13 cellular contexts compared by ENCODE assay signal in genomic region chr12:106145539-106146447, GRCh38. TPM values are rescaled to one million over a fixed set of nuclear protein-coding genes. Genes with fewer than 3 reads are reported as not detected.
DNase-seq lines count a peak whose midpoint lies in the region; ATAC-seq and TF ChIP-seq lines count a peak whose summit lies in the region.
"Had no signal": no experiment of that assay in that cellular context is flagged by ENCODE, and none has a peak within 500 bp of the region (broad histone marks: within the 10 kb centered on the region; RNA-seq: fewer than 3 reads in every experiment).

No MANE protein-coding gene starts in this region.

- intact Hi-C loops in left colon (cut with DNase I, micrococcal nuclease) (no loop called here), A673 (cut with micrococcal nuclease; ENCODE audit: unreplicated experiment) (no loop called here)

- no peak overlapping the region for H3K4me3 ChIP-seq in A673 (ENCODE audit: low read depth, low read length, poor library complexity, severe bottlenecking)
- H3K4me3 ChIP-seq: lower lobe of right lung had no signal

- ATAC-seq in left colon, result peak; percentile 85
- ATAC-seq: lower lobe of right lung had no signal

- H3K4me1 ChIP-seq in A673 (ENCODE audit: insufficient read depth, low read length, poor library complexity, severe bottlenecking), result no peaks in the 10 kb centered on the region

- H3K27ac ChIP-seq in cingulate gyrus (ENCODE audit: low read depth, low read length), result peak overlapping the region; percentile 67
- peak overlapping the region; percentile 25 for H3K27ac ChIP-seq in temporal lobe (ENCODE audit: low read depth, low read length)
- H3K27ac ChIP-seq in A673 (ENCODE audit: low read depth, low read length, poor library complexity, severe bottlenecking), result no peak overlapping the region
- H3K27ac ChIP-seq: HL-60, lower lobe of right lung had no signal

- DNase-seq in NCI-H1092 treated with DMSO at 0.1 percent for 48 hours (lab: John Stamatoyannopoulos, UW), result peak; percentile 12
- DNase-seq in NCI-H1092 (lab: John Stamatoyannopoulos, UW), result no peak
- peak; percentile 81 to 83 for DNase-seq in left colon
- DNase-seq in glomerular visceral epithelial cell (ENCODE audit: extremely low spot score), result no peak
- no peak for DNase-seq in stimulated activated CD4-positive, alpha-beta T cell treated with anti-CD3 and anti-CD28 coated beads, Interleukin-4, amount 100 ng/mL, for 24 hours
- DNase-seq in A673 (ENCODE audit: low spot score), result no peak
- DNase-seq: 8988T; activated CD4-positive, CD25-positive, alpha-beta regulatory T cell treated with anti-CD3 and anti-CD28 coated beads, Interleukin-2, amount 50 U/mL, for 72 hours; Calu3; lower lobe of right lung had no signal

- no peaks in the 10 kb centered on the region for H3K9me3 ChIP-seq in A673 (ENCODE audit: low read depth, low read length, poor library complexity, severe bottlenecking)
- H3K9me3 ChIP-seq: lower lobe of right lung had no signal

- no TSS peak for BruUV-seq in A673 (replicated peaks; lab: Mats Ljungman, UMichigan)

- CTCF ChIA-PET in A673 (lab: Charles Lee), result interaction anchor here (1.2 kb wide), 1 partner anchor 725 kb away, joined by 5 read pairs; no protein-coding TSS in a partner anchor

- no peaks in the 10 kb centered on the region for H3K36me3 ChIP-seq in A673 (ENCODE audit: insufficient read depth, low read length, poor library complexity, severe bottlenecking)
- H3K36me3 ChIP-seq: lower lobe of right lung had no signal

- POLR2A ChIA-PET in A673 (lab: Charles Lee; ENCODE audit: low non-redundant PET), result no interaction called here

- no peak for TF ChIP-seq CTCF in A673 (conservative IDR thresholded peaks at IDR 0.05; ENCODE audit: low read depth, low read length)

- H3K27me3 ChIP-seq in A673 (replicated peaks; ENCODE audit: insufficient read depth, low read depth, low read length, poor library complexity), result no peaks in the 10 kb centered on the region

RNA-seq across cellular contexts. Expression of gene NUAK1, which starts 7.0 kb away (rescaled TPM):
- 1 to 10 TPM; 3.8 to 4.2 TPM for total RNA-seq in left colon
- total RNA-seq in temporal lobe, result 35.2 TPM
- 1.3 and 1.6 TPM in 2 replicates for total RNA-seq in A673 (2021)

Comparison
In these comparisons a context has a peak if more than half of its experiments do, and no peak if none do; other contexts are left out.
1. DNase-seq: peak in NCI-H1092 treated with DMSO at 0.1 percent for 48 hours (single experiment) and left colon (2 of 2); none in NCI-H1092 (single experiment), glomerular visceral epithelial cell (single experiment), stimulated activated CD4-positive, alpha-beta T cell treated with anti-CD3 and anti-CD28 coated beads, Interleukin-4, amount 100 ng/mL, for 24 hours (single experiment) and A673 (single experiment).